25 cellular contexts compared by ENCODE assay signal in the genomic region with DNA sequence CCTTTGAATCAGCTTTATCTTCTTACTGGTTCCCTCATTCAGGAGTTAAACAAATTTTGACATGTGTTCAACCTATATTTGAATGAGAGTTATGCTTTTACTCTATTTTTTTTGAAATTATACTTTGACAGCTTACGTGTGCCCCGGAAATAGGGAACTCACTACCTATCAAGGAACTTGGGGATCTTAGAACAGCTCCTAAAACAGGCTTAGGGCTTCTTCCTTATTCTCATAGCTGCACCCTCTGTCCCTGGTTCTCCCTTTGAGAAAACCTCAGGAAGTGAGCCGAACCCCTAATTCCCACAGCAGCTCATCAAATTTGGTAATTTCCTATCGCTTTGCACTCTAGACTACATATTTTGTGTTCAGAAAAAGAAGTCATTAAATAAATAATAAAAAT.
"Had no signal": no experiment of that assay in that cellular context is flagged by ENCODE, and none has a peak within 500 bp of the region (broad histone marks: within the 10 kb centered on the region; RNA-seq: fewer than 3 reads in every experiment).

No MANE protein-coding gene starts in this region.

- H3K4me3 Mint-ChIP-seq: dendritic cell treated with granulocyte-macrophage colony-stimulating factor and Interleukin-4, amounts not matched to agents 40 ng/mL and 50 ng/mL, for 4 days; endodermal cell had no signal

- H3K9me3 ChIP-seq: gastrocnemius medialis, lower lobe of right lung, prostate gland, right atrium auricular region, thoracic aorta, tibial nerve, upper lobe of left lung had no signal

- H3K36me3 Mint-ChIP-seq: naive thymus-derived CD8-positive, alpha-beta T cell had no signal

- DNase-seq: effector CD8-positive, alpha-beta T cell; endodermal cell; foreskin fibroblast; gastrocnemius medialis; head of caudate nucleus; left ventricle myocardium superior; lower lobe of right lung; naive thymus-derived CD8-positive, alpha-beta T cell; nephron progenitor cell; nucleus accumbens; stimulated activated CD4-positive, alpha-beta T cell treated with anti-CD3 and anti-CD28 coated beads, Interleukin-12 subunit alpha, Interleukin-12 subunit beta, amount 100 ng/mL, for 4 hours; stimulated activated CD4-positive, alpha-beta T cell treated with anti-CD3 and anti-CD28 coated beads, Interleukin-1b, Interleukin-23, amount 100 ng/mL, for 48 hours; stimulated activated CD4-positive, alpha-beta T cell treated with anti-CD3 and anti-CD28 coated beads, Interleukin-4, amount 100 ng/mL, for 1 hour; stimulated activated CD8-positive, alpha-beta memory T cell treated with anti-CD3 and anti-CD28 coated beads, Interleukin-4, amount 100 ng/mL, for 48 hours; stimulated activated naive CD8-positive, alpha-beta T cell treated with anti-CD3 and anti-CD28 coated beads, Interleukin-15, Interleukin-2, amounts not matched to agents 100 U/mL and 50 U/mL, for 24 hours; upper lobe of left lung had no signal

- H3K4me1 ChIP-seq: gastrocnemius medialis, prostate gland had no signal

- H3K36me3 ChIP-seq: gastrocnemius medialis, lower lobe of right lung, prostate gland, right atrium auricular region, thoracic aorta, tibial nerve, upper lobe of left lung had no signal

- H3K4me3 ChIP-seq: gastrocnemius medialis, lower lobe of right lung, prostate gland, right atrium auricular region, smooth muscle cell, thoracic aorta, tibial nerve, upper lobe of left lung had no signal

- H3K27me3 Mint-ChIP-seq: naive thymus-derived CD8-positive, alpha-beta T cell had no signal

- H3K9me3 Mint-ChIP-seq: dendritic cell treated with granulocyte-macrophage colony-stimulating factor and Interleukin-4, amounts not matched to agents 40 ng/mL and 50 ng/mL, for 4 days; endodermal cell; naive thymus-derived CD8-positive, alpha-beta T cell had no signal

- H3K27ac ChIP-seq: epithelial cell of prostate, gastrocnemius medialis, lower lobe of right lung, prostate gland, right atrium auricular region, thoracic aorta, tibial nerve, upper lobe of left lung had no signal

- H3K27me3 ChIP-seq: right atrium auricular region, upper lobe of left lung had no signal

- H3K27ac Mint-ChIP-seq: dendritic cell treated with granulocyte-macrophage colony-stimulating factor and Interleukin-4, amounts not matched to agents 40 ng/mL and 50 ng/mL, for 4 days; endodermal cell; nephron progenitor cell had no signal

- H3K4me2 ChIP-seq: smooth muscle cell had no signal

- ATAC-seq: esophagus mucosa; gastrocnemius medialis; left ventricle myocardium superior; lower lobe of right lung; naive thymus-derived CD8-positive, alpha-beta T cell; sciatic nerve had no signal
